ENCODE assay signal across 1 cellular context in genomic region chr22:50525104-50525958, GRCh38.
TF ChIP-seq lines count a peak whose summit lies in the region.

Gene SCO2 (minus strand): TSS chr22:50525598. CDS start chr22:50524411, 1,187 bp downstream.

TF ChIP-seq in HepG2, 621 proteins besides CTCF, POLR2A, EP300 and RAD21 (continued from another document and continues in another):
- TF ChIP-seq HMGXB3 (CRISPR knock-in tag; IDR thresholded peaks at IDR 0.05; ENCODE audit: borderline replicate concordance), result no peak; the same call in 1 of the 2 replicates
- peak; percentile 65; the same call in 1 of the 2 replicates for TF ChIP-seq ZNF607 (CRISPR knock-in tag; IDR thresholded peaks at IDR 0.05; ENCODE audit: borderline replicate concordance)
- TF ChIP-seq MAZ (IDR thresholded peaks at IDR 0.05; ENCODE audit: borderline replicate concordance, low read depth, low read length), result peak; percentile 50; the same call in 1 of the 2 replicates
- peak; percentile 98 for TF ChIP-seq MAZ (CRISPR knock-in tag; IDR thresholded peaks at IDR 0.05; ENCODE audit: low read depth)
- TF ChIP-seq ZNF580 (CRISPR knock-in tag; IDR thresholded peaks at IDR 0.05; ENCODE audit: borderline replicate concordance, low read depth), result peak; percentile 64; the same call in 1 of the 2 replicates
- 0 out of 2 replicates have a peak, but pooled peaks have one; percentile 60 for TF ChIP-seq KLF9 (CRISPR knock-in tag; IDR thresholded peaks at IDR 0.05; ENCODE audit: low read depth)
- peak; percentile 75; the same call in 1 of the 2 replicates for TF ChIP-seq BORCS8-MEF2B (CRISPR knock-in tag; IDR thresholded peaks at IDR 0.05)
- TF ChIP-seq BCL3 (CRISPR knock-in tag; IDR thresholded peaks at IDR 0.05), result no peak
- TF ChIP-seq NR2C2 (CRISPR knock-in tag; IDR thresholded peaks at IDR 0.05; ENCODE audit: borderline replicate concordance), result peak; percentile 21; the same call in 1 of the 2 replicates
- TF ChIP-seq ZNF143 (CRISPR knock-in tag; IDR thresholded peaks at IDR 0.05), result peak; percentile 79
- peak in 1 of 2 experiments; percentile 76; a peak in 2 of 4 replicates for TF ChIP-seq KLF16 (CRISPR knock-in tag; IDR thresholded peaks at IDR 0.05)
- TF ChIP-seq RERE (CRISPR knock-in tag; IDR thresholded peaks at IDR 0.05; ENCODE audit: low read depth), result peak; percentile 22; the same call in 1 of the 2 replicates
- peak; percentile 47; the same call in 1 of the 2 replicates for TF ChIP-seq DNMT3B (CRISPR knock-in tag; conservative IDR thresholded peaks at IDR 0.05)
- no peak for TF ChIP-seq GPN1 (CRISPR knock-in tag; IDR thresholded peaks at IDR 0.05; ENCODE audit: borderline replicate concordance)
- TF ChIP-seq MXD1 (CRISPR knock-in tag; IDR thresholded peaks at IDR 0.05), result peak; percentile 79
- TF ChIP-seq SP140L (CRISPR knock-in tag; IDR thresholded peaks at IDR 0.05; ENCODE audit: borderline replicate concordance), result 0 out of 2 replicates have a peak, but pooled peaks have one; percentile 38
- no peak for TF ChIP-seq GTF3A (CRISPR knock-in tag; conservative IDR thresholded peaks at IDR 0.05)
- no peak for TF ChIP-seq ZNF652 (CRISPR knock-in tag; IDR thresholded peaks at IDR 0.05; ENCODE audit: borderline replicate concordance, low read depth)
- TF ChIP-seq SMAD9 (CRISPR knock-in tag; IDR thresholded peaks at IDR 0.05), result 0 out of 2 replicates have a peak, but pooled peaks have one; percentile 65
- peak; percentile 4; the same call in 1 of the 2 replicates for TF ChIP-seq NR2F2 (IDR thresholded peaks at IDR 0.05; ENCODE audit: borderline replicate concordance, low read depth)
- TF ChIP-seq ZNF724P (CRISPR knock-in tag; IDR thresholded peaks at IDR 0.05; ENCODE audit: borderline replicate concordance), result 0 out of 2 replicates have a peak, but pooled peaks have one; percentile 6
- TF ChIP-seq HINFP (CRISPR knock-in tag; IDR thresholded peaks at IDR 0.05; ENCODE audit: low read depth), result no peak
- TF ChIP-seq SALL2 (CRISPR knock-in tag; IDR thresholded peaks at IDR 0.05), result no peak
- TF ChIP-seq SNAI1 (CRISPR knock-in tag; IDR thresholded peaks at IDR 0.05; ENCODE audit: borderline replicate concordance), result 0 out of 2 replicates have a peak, but pooled peaks have one; percentile 58
- TF ChIP-seq SIN3B (IDR thresholded peaks at IDR 0.05; ENCODE audit: low read length), result no peak
- peak; percentile 80; the same call in 1 of the 2 replicates for TF ChIP-seq ZSCAN21 (CRISPR knock-in tag; IDR thresholded peaks at IDR 0.05; ENCODE audit: borderline replicate concordance)
- TF ChIP-seq STAT6 (CRISPR knock-in tag; IDR thresholded peaks at IDR 0.05; ENCODE audit: borderline replicate concordance), result peak; percentile 80; the same call in 1 of the 2 replicates
- TF ChIP-seq MXI1 (IDR thresholded peaks at IDR 0.05; ENCODE audit: borderline replicate concordance, low read depth, low read length), result peak; percentile 75; the same call in 1 of the 3 replicates
- TF ChIP-seq ZNF276 (CRISPR knock-in tag; IDR thresholded peaks at IDR 0.05; ENCODE audit: low read depth), result peak; percentile 63; the same call in 1 of the 2 replicates
- no peak for TF ChIP-seq NFIB (CRISPR knock-in tag; IDR thresholded peaks at IDR 0.05; ENCODE audit: borderline replicate concordance)
